Comparison of ENCODE assay signal across 1 cellular context in genomic region chr16:66379571-66379941, GRCh38.
TF ChIP-seq lines count a peak whose summit lies in the region.

No MANE protein-coding gene starts in this region.

TF ChIP-seq in endothelial cell of umbilical vein, 7 proteins besides CTCF, POLR2A, EP300 and RAD21 (continued from another document):
- no peak for TF ChIP-seq JUN (IDR thresholded peaks at IDR 0.05; ENCODE audit: borderline replicate concordance, insufficient read depth, insufficient read length, low read depth)
- TF ChIP-seq POLR2AphosphoS5 (IDR thresholded peaks at IDR 0.05; ENCODE audit: insufficient read depth, low read depth, low read length): no peak
- no peak for TF ChIP-seq MAX (IDR thresholded peaks at IDR 0.05; ENCODE audit: insufficient read depth, insufficient read length)
